Comparison of ENCODE assay signal across 8 cellular contexts in the genomic region with DNA sequence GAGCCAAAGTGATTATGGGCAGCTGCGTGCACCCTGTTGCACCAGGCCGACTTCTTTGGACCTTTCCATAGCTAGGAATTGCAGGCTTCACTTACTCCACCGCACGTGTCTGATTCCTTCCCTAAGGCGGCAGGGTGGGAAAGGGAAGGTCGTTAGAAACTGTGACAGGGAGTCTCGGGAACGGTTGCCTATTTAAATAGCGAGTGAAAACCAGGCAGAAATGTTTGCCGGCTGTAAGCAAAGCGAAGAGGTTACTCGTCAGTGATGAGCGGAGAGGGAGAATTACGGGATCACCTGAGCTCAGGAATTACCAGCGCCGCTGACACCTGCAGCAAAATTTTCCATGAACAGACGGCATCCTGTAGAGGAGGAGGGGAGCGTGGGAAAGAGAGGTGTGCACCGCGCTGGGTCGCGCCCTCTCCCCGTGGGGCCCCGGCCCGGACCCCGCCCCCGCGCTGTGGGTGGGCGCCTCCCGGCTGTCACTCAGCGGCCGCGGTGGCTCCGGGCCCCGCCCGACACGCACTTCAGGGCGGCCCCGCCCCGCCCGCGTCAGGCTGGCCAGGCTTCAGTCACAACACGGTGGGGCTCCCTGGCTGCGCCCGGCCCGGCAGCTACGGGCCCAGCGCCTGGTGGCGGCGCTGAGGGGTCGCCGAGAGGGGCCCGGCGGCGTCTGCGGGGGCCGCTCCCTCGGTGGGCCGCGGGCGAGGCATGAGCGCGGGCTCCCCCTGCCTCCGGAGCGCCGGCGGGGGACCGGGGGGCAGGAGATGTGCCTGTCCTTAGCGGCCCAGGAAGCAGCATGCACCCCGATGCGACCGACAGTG. TPM values are rescaled to one million over a fixed set of nuclear protein-coding genes. Genes with fewer than 3 reads are reported as not detected.
DNase-seq lines count a peak whose midpoint lies in the region; ATAC-seq and TF ChIP-seq lines count a peak whose summit lies in the region.

A gene (plus strand): TSS at position 568 of the 821 bp plus-strand sequence. CDS start 229 bp downstream, at position 797.

- H3K4me2 ChIP-seq in GM23338: peak within 1 kb of the TSS; percentile 91

- H2AFZ ChIP-seq in GM23338: peak within 1 kb of the TSS; percentile 80

- peaks cover 3% of the 10 kb centered on the region; the same call in 1 of the 2 replicates for H3F3A ChIP-seq in GM23338 (replicated peaks; ENCODE audit: low read depth)

- peak within 1 kb of the TSS; percentile 84 for H3K4me3 ChIP-seq in GM23338
- H3K4me3 ChIP-seq in prostate gland: peak within 1 kb of the TSS; percentile 82
- peak within 1 kb of the TSS; percentile 87 for H3K4me3 ChIP-seq in urinary bladder (ENCODE audit: low read depth, low read length)

- TF ChIP-seq POLR2A in prostate gland (IDR thresholded peaks at IDR 0.05): peak; percentile 96

- H3K9me2 ChIP-seq in GM23338 (ENCODE audit: insufficient read depth): no peaks in the 10 kb centered on the region

- no peaks in the 10 kb centered on the region; the same call in 2 of the 3 replicates for H3K9me3 Mint-ChIP-seq in GM23338

- no peaks in the 10 kb centered on the region for H3K36me3 ChIP-seq in GM23338 (ENCODE audit: insufficient read depth)
- no peaks in the 10 kb centered on the region for H3K36me3 ChIP-seq in prostate gland
- H3K36me3 ChIP-seq in urinary bladder (ENCODE audit: insufficient read depth): no peaks in the 10 kb centered on the region

- peaks cover 36% of the 10 kb centered on the region for H3K79me2 ChIP-seq in GM23338 (replicated peaks; ENCODE audit: insufficient read depth)

- TF ChIP-seq CTCF in GM23338 (conservative IDR thresholded peaks at IDR 0.05; ENCODE audit: low read depth in 2 of 2): peak in 1 of 2 experiments; percentile 33; a peak in 2 of 4 replicates
- TF ChIP-seq CTCF in prostate gland (IDR thresholded peaks at IDR 0.05): peak in 3 of 4 experiments; percentile 11 to 54 (median 52)

- peaks cover 43% of the 10 kb centered on the region for H3K27me3 Mint-ChIP-seq in GM23338 (ENCODE audit: insufficient read depth, low read depth, poor library complexity)

- DNase-seq in G401 (ENCODE audit: low spot score) (peak; percentile 94), GM23338 (ENCODE audit: low spot score) (peak; percentile 82), LoVo (ENCODE audit: low spot score) (peak; percentile 89), amniotic epithelial cell (ENCODE audit: low read depth) (peak; percentile 61), left cardiac atrium (peak; percentile 92), prostate gland (ENCODE audit: low spot score) (peak; percentile 89)

- peak; percentile 87 for ATAC-seq in GM23338
- ATAC-seq in left cardiac atrium: peak; percentile 96 to 98

- H3K4me1 ChIP-seq in GM23338 (ENCODE audit: insufficient read depth) (peaks cover 33% of the 10 kb centered on the region), prostate gland (replicated peaks) (peaks cover 7% of the 10 kb centered on the region), urinary bladder (ENCODE audit: insufficient read depth) (no peaks in the 10 kb centered on the region)

- H3K36me3 Mint-ChIP-seq in GM23338 (ENCODE audit: low read depth): no peaks in the 10 kb centered on the region; the same call in 2 of the 3 replicates

- H3K27ac ChIP-seq in GM23338 (ENCODE audit: low read depth): no peak within 1 kb of the TSS
- peak within 1 kb of the TSS; percentile 85 to 95 for H3K27ac ChIP-seq in prostate gland
- H3K27ac ChIP-seq in urinary bladder (ENCODE audit: low read depth): peak within 1 kb of the TSS; percentile 88

- no peaks in the 10 kb centered on the region for H3K9me3 ChIP-seq in prostate gland

- intact Hi-C loops in T-helper 1 cell treated with Interleukin-12 subunit alpha and Interleukin-12 subunit beta and Interleukin-4 antibody, amounts not matched to agents 30 ng/mL and 1 ng/mL, for 36 hours (cut with micrococcal nuclease): loop anchor here (1.0 to 10.0 kb wide), 10 partner anchors 44 to 974 kb away; a partner anchor contains a TSS
- intact Hi-C loops in left cardiac atrium (cut with DNase I) (loop anchor here in 1 of 2 donors (10.0 kb wide), 1 partner anchor 186 kb away; a partner anchor contains a TSS), prostate gland (cut with DNase I) (loop anchor here (5.0 to 10.0 kb wide), 2 partner anchors 383 to 826 kb away; no protein-coding TSS in a partner anchor)

- H4K20me1 ChIP-seq in GM23338 (replicated peaks; ENCODE audit: insufficient read depth): 0 out of 2 replicates have a peak, but pooled peaks cover 2% of the 10 kb centered on the region

- peaks cover 41% of the 10 kb centered on the region for H3K4me1 Mint-ChIP-seq in GM23338

- H3K27me3 ChIP-seq in GM23338 (ENCODE audit: insufficient read depth) (peaks cover 50% of the 10 kb centered on the region), prostate gland (replicated peaks; ENCODE audit: insufficient read depth) (no peaks in the 10 kb centered on the region)

- in situ Hi-C loops in G401 (cut with HindIII; ENCODE audit: low sequenced_read_pairs): no loop called here

- no peak within 1 kb of the TSS for H3K27ac Mint-ChIP-seq in GM23338

- under 1% methylated on average over 54 of the region's 72 CpGs for WGBS in prostate gland
- WGBS in urinary bladder: under 1% methylated on average over 72 of the region's 72 CpGs

- peak within 1 kb of the TSS; percentile 93 for H3K4me3 Mint-ChIP-seq in GM23338

TF ChIP-seq in GM23338, 12 proteins besides CTCF, POLR2A, EP300 and RAD21:
- TF ChIP-seq, protein P1, sequence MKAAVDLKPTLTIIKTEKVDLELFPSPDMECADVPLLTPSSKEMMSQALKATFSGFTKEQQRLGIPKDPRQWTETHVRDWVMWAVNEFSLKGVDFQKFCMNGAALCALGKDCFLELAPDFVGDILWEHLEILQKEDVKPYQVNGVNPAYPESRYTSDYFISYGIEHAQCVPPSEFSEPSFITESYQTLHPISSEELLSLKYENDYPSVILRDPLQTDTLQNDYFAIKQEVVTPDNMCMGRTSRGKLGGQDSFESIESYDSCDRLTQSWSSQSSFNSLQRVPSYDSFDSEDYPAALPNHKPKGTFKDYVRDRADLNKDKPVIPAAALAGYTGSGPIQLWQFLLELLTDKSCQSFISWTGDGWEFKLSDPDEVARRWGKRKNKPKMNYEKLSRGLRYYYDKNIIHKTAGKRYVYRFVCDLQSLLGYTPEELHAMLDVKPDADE (IDR thresholded peaks at IDR 0.05): no peak
- peak; percentile 58 for TF ChIP-seq CREB1 (CRISPR knock-in tag; IDR thresholded peaks at IDR 0.05; ENCODE audit: low read depth)
- TF ChIP-seq, protein P2, sequence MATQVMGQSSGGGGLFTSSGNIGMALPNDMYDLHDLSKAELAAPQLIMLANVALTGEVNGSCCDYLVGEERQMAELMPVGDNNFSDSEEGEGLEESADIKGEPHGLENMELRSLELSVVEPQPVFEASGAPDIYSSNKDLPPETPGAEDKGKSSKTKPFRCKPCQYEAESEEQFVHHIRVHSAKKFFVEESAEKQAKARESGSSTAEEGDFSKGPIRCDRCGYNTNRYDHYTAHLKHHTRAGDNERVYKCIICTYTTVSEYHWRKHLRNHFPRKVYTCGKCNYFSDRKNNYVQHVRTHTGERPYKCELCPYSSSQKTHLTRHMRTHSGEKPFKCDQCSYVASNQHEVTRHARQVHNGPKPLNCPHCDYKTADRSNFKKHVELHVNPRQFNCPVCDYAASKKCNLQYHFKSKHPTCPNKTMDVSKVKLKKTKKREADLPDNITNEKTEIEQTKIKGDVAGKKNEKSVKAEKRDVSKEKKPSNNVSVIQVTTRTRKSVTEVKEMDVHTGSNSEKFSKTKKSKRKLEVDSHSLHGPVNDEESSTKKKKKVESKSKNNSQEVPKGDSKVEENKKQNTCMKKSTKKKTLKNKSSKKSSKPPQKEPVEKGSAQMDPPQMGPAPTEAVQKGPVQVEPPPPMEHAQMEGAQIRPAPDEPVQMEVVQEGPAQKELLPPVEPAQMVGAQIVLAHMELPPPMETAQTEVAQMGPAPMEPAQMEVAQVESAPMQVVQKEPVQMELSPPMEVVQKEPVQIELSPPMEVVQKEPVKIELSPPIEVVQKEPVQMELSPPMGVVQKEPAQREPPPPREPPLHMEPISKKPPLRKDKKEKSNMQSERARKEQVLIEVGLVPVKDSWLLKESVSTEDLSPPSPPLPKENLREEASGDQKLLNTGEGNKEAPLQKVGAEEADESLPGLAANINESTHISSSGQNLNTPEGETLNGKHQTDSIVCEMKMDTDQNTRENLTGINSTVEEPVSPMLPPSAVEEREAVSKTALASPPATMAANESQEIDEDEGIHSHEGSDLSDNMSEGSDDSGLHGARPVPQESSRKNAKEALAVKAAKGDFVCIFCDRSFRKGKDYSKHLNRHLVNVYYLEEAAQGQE (IDR thresholded peaks at IDR 0.05; ENCODE audit: unreplicated experiment): no peak
- peak; percentile 66; the same call in 1 of the 2 replicates for TF ChIP-seq POLR2AphosphoS5 (IDR thresholded peaks at IDR 0.05; ENCODE audit: low read depth)

RNA-seq across cellular contexts. Expression of the gene that starts here (rescaled TPM):
- total RNA-seq in G401 (2014; rRNA removed; shearing (Covaris generic)): 12.4 and 13.7 TPM in 2 replicates
- total RNA-seq in GM23338 (2014; rRNA removed; shearing (Covaris generic)): 17.7 and 25.0 TPM in 2 replicates
- 6.9 TPM in 2 replicates for polyA plus RNA-seq in GM23338 (2016; fragmentation: Nextera tagmentation; extraction: Ambion mirVana)
- 19.7 and 20.4 TPM in 2 replicates for total RNA-seq in T-helper 1 cell treated with Interleukin-12 subunit alpha and Interleukin-12 subunit beta and Interleukin-4 antibody, amounts not matched to agents 30 ng/mL and 1 ng/mL, for 36 hours
- total RNA-seq in left cardiac atrium: 10 to 100 TPM; 15.4 to 16.6 TPM
- total RNA-seq in prostate gland: 10 to 100 TPM; 26.4 to 49.5 TPM
- total RNA-seq in urinary bladder: 32.7 TPM
- polyA plus RNA-seq in urinary bladder: 9.9 TPM
